22 cellular contexts compared by ENCODE assay signal in genomic region chr19:30131246-30131645, GRCh38.
"Had no signal": no experiment of that assay in that cellular context is flagged by ENCODE, and none has a peak within 500 bp of the region (broad histone marks: within the 10 kb centered on the region; RNA-seq: fewer than 3 reads in every experiment).

No MANE protein-coding gene starts in this region.

- H3K9ac ChIP-seq: neural progenitor cell had no signal

- ATAC-seq: natural killer cell, right lobe of liver had no signal

- H3K36me3 ChIP-seq: left ventricle myocardium inferior, neural progenitor cell, ovary, right atrium auricular region, right lobe of liver, suprapubic skin, thoracic aorta, tibial artery, vagina had no signal

- H3K79me2 ChIP-seq: hepatocyte had no signal

- H3K27me3 ChIP-seq: hepatocyte, neural progenitor cell, ovary, right atrium auricular region, right lobe of liver, suprapubic skin, tibial artery, vagina had no signal

- DNase-seq: islet precursor cell; left ventricle myocardium inferior; mesendoderm; naive B cell; natural killer cell; nephron progenitor cell; right lobe of liver; stimulated activated CD4-positive, alpha-beta T cell treated with anti-CD3 and anti-CD28 coated beads, Interleukin-12 subunit alpha, Interleukin-12 subunit beta, amount 100 ng/mL, for 4 hours; stimulated activated CD4-positive, alpha-beta T cell treated with anti-CD3 and anti-CD28 coated beads, Interleukin-15, amount 100 ng/mL, for 24 hours; stimulated activated CD4-positive, alpha-beta T cell treated with anti-CD3 and anti-CD28 coated beads, Interleukin-2, amount 100 ng/mL, for 24 hours; stimulated activated CD4-positive, alpha-beta T cell treated with anti-CD3 and anti-CD28 coated beads, Interleukin-4, amount 100 ng/mL, for 1 hour; stimulated activated naive CD4-positive, alpha-beta T cell; tibial artery had no signal

- H3K4me3 ChIP-seq: hepatocyte, left ventricle myocardium inferior, lung, neural progenitor cell, ovary, right atrium auricular region, right lobe of liver, smooth muscle cell, suprapubic skin, thoracic aorta, tibial artery, vagina had no signal

- H3K4me1 ChIP-seq: left ventricle myocardium inferior, right atrium auricular region, right lobe of liver, suprapubic skin, tibial artery, vagina had no signal

- H3K4me2 ChIP-seq: hepatocyte, neural progenitor cell, smooth muscle cell had no signal

- H3K27ac ChIP-seq: hepatocyte, left ventricle myocardium inferior, neural progenitor cell, ovary, right atrium auricular region, right lobe of liver, suprapubic skin, thoracic aorta, tibial artery, vagina had no signal

- H2AFZ ChIP-seq: hepatocyte, neural progenitor cell had no signal

- H3K9me3 ChIP-seq: left ventricle myocardium inferior, ovary, right atrium auricular region, right lobe of liver, suprapubic skin, thoracic aorta, tibial artery, vagina had no signal
